ENCODE assay signal across 1 cellular context in the genomic region with DNA sequence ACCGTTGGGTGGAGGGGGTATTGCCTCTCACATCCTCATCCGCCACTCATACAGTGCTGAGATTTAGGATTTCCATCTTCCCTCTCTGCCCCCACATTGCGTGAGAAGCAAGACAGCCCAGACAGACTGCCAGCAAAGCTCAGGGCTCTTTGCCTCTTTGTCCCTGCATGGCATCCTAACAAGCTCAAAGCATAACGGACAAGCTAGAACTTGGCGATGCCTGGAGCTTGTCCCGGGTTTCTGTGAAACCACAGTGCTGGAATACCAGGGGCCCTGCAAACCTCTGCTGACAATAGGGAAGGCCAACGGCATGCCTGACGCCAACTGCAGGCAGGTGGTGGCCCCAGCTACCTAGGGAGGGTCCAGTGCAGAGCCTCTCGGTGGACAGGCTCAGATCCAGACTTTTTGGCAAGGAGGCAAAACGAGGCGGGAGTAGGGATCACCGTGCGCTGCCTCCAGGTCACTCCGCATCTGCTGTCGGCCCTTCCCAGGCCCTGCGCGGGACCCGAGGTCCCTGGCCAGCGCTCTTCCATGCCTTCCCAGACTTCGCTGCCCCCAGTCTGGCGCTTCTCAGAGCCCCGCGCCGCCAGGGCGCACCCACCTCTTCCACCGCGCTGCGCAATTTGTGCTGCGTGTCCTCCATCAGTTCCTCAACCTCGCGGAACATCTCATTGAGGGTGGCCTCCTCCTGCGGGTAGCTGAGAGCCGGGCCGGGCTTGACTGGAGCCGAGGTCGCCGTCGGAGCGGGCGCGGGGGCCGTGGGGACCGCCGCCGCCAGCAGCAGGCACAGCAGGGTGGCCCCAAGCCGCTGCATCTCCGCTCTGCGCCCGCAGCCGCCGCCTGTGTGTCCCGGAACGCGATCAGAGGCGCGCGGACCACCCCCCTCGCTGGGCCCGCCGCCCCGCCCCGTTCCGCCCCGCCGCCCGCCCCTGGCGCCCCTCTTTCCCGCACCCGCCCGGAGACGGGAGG.
TF ChIP-seq lines count a peak whose summit lies in the region.

A gene (minus strand): TSS at position 858 of the 969 bp plus-strand sequence. CDS start 44 bp downstream, at position 814.

TF ChIP-seq in HepG2, 621 proteins besides CTCF, POLR2A, EP300 and RAD21 (continued from another document):
- TF ChIP-seq, protein P1, sequence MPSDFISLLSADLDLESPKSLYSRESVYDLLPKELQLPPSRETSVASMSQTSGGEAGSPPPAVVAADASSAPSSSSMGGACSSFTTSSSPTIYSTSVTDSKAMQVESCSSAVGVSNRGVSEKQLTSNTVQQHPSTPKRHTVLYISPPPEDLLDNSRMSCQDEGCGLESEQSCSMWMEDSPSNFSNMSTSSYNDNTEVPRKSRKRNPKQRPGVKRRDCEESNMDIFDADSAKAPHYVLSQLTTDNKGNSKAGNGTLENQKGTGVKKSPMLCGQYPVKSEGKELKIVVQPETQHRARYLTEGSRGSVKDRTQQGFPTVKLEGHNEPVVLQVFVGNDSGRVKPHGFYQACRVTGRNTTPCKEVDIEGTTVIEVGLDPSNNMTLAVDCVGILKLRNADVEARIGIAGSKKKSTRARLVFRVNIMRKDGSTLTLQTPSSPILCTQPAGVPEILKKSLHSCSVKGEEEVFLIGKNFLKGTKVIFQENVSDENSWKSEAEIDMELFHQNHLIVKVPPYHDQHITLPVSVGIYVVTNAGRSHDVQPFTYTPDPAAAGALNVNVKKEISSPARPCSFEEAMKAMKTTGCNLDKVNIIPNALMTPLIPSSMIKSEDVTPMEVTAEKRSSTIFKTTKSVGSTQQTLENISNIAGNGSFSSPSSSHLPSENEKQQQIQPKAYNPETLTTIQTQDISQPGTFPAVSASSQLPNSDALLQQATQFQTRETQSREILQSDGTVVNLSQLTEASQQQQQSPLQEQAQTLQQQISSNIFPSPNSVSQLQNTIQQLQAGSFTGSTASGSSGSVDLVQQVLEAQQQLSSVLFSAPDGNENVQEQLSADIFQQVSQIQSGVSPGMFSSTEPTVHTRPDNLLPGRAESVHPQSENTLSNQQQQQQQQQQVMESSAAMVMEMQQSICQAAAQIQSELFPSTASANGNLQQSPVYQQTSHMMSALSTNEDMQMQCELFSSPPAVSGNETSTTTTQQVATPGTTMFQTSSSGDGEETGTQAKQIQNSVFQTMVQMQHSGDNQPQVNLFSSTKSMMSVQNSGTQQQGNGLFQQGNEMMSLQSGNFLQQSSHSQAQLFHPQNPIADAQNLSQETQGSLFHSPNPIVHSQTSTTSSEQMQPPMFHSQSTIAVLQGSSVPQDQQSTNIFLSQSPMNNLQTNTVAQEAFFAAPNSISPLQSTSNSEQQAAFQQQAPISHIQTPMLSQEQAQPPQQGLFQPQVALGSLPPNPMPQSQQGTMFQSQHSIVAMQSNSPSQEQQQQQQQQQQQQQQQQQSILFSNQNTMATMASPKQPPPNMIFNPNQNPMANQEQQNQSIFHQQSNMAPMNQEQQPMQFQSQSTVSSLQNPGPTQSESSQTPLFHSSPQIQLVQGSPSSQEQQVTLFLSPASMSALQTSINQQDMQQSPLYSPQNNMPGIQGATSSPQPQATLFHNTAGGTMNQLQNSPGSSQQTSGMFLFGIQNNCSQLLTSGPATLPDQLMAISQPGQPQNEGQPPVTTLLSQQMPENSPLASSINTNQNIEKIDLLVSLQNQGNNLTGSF (CRISPR knock-in tag; IDR thresholded peaks at IDR 0.05) = no peak
